In genomic region chr12:121534495-121535148, GRCh38 we compare ENCODE assay signal across 1 cellular context.
A peak's percentile ranks its signal among the peaks of the same experiment; 100 is the strongest.
TF ChIP-seq lines count a peak whose summit lies in the region.

No MANE protein-coding gene starts in this region.

TF ChIP-seq in H1, 55 proteins besides CTCF, POLR2A, EP300 and RAD21 (continued from another document):
- no peak for TF ChIP-seq RFX5 (IDR thresholded peaks at IDR 0.05; ENCODE audit: borderline replicate concordance, low read depth, low read length)
- no peak for TF ChIP-seq YY1 (IDR thresholded peaks at IDR 0.05; ENCODE audit: low read depth, low read length)
- TF ChIP-seq SP1 (IDR thresholded peaks at IDR 0.05; ENCODE audit: low read depth, low read length), result peak; percentile 78
- TF ChIP-seq SIN3A (conservative IDR thresholded peaks at IDR 0.05 in 1 of 2, IDR thresholded peaks at IDR 0.05 in 1 of 2; ENCODE audit: low read depth in 1 of 2, low read length in 2 of 2), result peak in 1 of 2 experiments; percentile 91; a peak in 2 of 4 replicates
- no peak for TF ChIP-seq BRCA1 (IDR thresholded peaks at IDR 0.05; ENCODE audit: low read depth, low read length)
- TF ChIP-seq RXRA (IDR thresholded peaks at IDR 0.05; ENCODE audit: insufficient read depth, low read depth, low read length), result peak; percentile 90
- TF ChIP-seq BACH1 (IDR thresholded peaks at IDR 0.05; ENCODE audit: low read length), result no peak
- 0 out of 2 replicates have a peak, but pooled peaks have one; percentile 34 for TF ChIP-seq MAFK (IDR thresholded peaks at IDR 0.05; ENCODE audit: low read depth, low read length)
- peak; percentile 94 for TF ChIP-seq TCF12 (IDR thresholded peaks at IDR 0.05; ENCODE audit: low read depth, low read length)
